8 cellular contexts compared by ENCODE assay signal in the genomic region with DNA sequence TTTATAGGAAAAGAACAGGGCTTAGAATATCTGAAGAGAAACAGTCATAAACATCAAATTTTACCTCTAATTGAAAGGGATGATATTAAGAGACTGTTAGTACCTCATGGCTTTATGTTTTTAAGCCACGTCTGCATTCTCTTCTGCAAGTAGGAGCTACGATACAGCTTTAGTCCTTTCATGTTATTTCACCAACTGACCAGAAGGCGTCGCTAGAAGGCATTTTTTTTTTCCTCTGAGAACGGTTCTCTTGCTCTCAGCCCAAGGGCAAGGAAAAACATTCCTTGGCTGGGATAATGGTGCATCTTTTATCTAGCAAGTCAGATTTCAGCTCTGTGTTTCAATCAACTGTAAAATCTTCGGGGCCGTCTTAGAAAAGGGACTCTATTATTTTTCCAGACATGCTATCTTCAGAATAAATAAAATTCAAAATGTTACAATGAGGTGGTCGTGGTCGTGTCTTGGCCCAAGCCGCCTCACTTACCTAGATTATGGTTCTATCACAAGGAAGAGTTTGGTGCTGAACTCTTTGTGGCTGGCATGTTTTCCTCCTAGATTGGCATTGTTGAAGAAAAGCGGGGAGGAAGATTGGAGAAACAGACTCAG.
DNase-seq lines count a peak whose midpoint lies in the region; ATAC-seq lines count a peak whose summit lies in the region.

No MANE protein-coding gene starts in this region.

- H3K4me1 ChIP-seq in muscle layer of duodenum (ENCODE audit: control insufficient read depth in 1 of 2, insufficient read depth in 2 of 2, low read length in 2 of 2), result peaks cover 0 to 4% of the 10 kb centered on the region in 2 donors

- H3K9me3 ChIP-seq in muscle layer of duodenum (ENCODE audit: control insufficient read depth in 1 of 2, low read length in 2 of 2), result no peaks in the 10 kb centered on the region

- no peaks in the 10 kb centered on the region for H3K27me3 ChIP-seq in muscle layer of duodenum (ENCODE audit: low read depth, low read length)

- ATAC-seq in GM18909 (IDR thresholded peaks at IDR 0.05; ENCODE audit: poor library complexity, unreplicated experiment) (peak; percentile 66), HG02981 (IDR thresholded peaks at IDR 0.05; ENCODE audit: unreplicated experiment) (no peak), GM21723 (IDR thresholded peaks at IDR 0.05; ENCODE audit: unreplicated experiment) (no peak)

- peak overlapping the region; percentile 53 to 65 for H3K4me3 ChIP-seq in muscle layer of duodenum (ENCODE audit: low read depth in 1 of 2, low read length in 2 of 2)

- H3K27ac ChIP-seq in epithelial cell of prostate, result no peak overlapping the region
- H3K27ac ChIP-seq in muscle layer of duodenum (ENCODE audit: low read length), result no peak overlapping the region

- DNase-seq in COLO668 (lab: John Stamatoyannopoulos, UW; ENCODE audit: unreplicated experiment) (peak; percentile 18), NCI-H1694 treated with DMSO at 0.1 percent for 48 hours (lab: John Stamatoyannopoulos, UW) (peak; percentile 37), T-helper 9 cell (peak; percentile 4), epithelial cell of prostate (ENCODE audit: low read depth, low spot score) (peak; percentile 12)

- no peaks in the 10 kb centered on the region for H3K36me3 ChIP-seq in muscle layer of duodenum (ENCODE audit: control insufficient read depth in 1 of 2, insufficient read depth in 2 of 2, low read length in 2 of 2)
